11 cellular contexts compared by ENCODE assay signal in the genomic region with DNA sequence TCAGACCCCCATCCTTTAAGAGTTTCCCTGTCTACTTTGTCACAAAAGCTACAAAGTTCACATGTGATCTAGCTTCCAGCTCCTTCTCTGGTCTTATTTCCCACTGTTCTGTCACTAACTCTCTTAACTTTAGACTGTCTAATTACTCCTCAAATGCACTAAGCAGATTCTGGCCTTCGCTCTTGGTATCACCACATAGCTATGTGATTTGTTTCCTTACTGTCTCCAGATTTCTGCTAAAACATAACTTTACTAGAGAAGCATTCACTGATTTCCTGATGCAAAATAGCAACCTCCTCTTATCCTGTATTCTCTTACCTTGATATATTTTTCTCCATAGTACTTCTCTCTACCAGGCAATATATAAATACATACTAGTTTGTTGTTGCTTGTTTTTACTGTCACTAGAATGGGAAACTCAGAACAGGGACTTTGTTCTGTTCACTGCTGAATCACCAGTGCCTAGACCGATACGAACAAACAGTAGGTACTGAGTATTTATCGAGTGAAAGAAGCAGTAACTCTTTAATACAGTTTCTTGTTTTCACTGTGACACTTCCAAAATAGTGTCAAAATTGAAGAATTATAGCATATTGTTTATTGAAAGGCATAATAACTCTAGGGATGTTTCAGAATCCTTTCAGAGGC.
DNase-seq lines count a peak whose midpoint lies in the region; ATAC-seq and TF ChIP-seq lines count a peak whose summit lies in the region.
"Had no signal": no experiment of that assay in that cellular context is flagged by ENCODE, and none has a peak within 500 bp of the region (broad histone marks: within the 10 kb centered on the region; RNA-seq: fewer than 3 reads in every experiment).

No MANE protein-coding gene starts in this region.

- no TSS peak for BruUV-seq in MCF 10A (replicated peaks; lab: Mats Ljungman, UMichigan)

- no peak overlapping the region for H3K27ac ChIP-seq in breast epithelium

- no peaks in the 10 kb centered on the region for H3K9me3 ChIP-seq in breast epithelium

- H3K4me3 ChIP-seq in breast epithelium: no peak overlapping the region

- TF ChIP-seq CTCF in MCF 10A (IDR thresholded peaks at IDR 0.05; ENCODE audit: unreplicated experiment) (no peak), breast epithelium (IDR thresholded peaks at IDR 0.05) (no peak)

- no peaks in the 10 kb centered on the region for H3K27me3 ChIP-seq in breast epithelium

- no peak for TF ChIP-seq POLR2A in breast epithelium (IDR thresholded peaks at IDR 0.05)

- no peaks in the 10 kb centered on the region for H3K9me3 Mint-ChIP-seq in MCF 10A (ENCODE audit: unreplicated experiment)

- no peaks in the 10 kb centered on the region for H3K27me3 Mint-ChIP-seq in MCF 10A (ENCODE audit: insufficient read depth, unreplicated experiment)

- POLR2A ChIA-PET in MCF 10A (lab: Yijun Ruan, JAX): no interaction called here

- no peaks in the 10 kb centered on the region for H3K36me3 ChIP-seq in breast epithelium

- DNase-seq in MCF 10A (ENCODE audit: unreplicated experiment) (peak; percentile 24), breast epithelium (ENCODE audit: low spot score in 2 of 2) (no peak), amniotic stem cell (lab: John Stamatoyannopoulos, UW) (peak; percentile 47), left ventricle myocardium superior (no peak), stromal cell of bone marrow (ENCODE audit: low read depth) (peak; percentile 60), NCI-H2029 (lab: John Stamatoyannopoulos, UW) (no peak)
- DNase-seq: 8988T; activated CD8-positive, alpha-beta memory T cell treated with anti-CD3 and anti-CD28 coated beads for 24 hours had no signal

- peaks cover 6% of the 10 kb centered on the region for H3K36me3 Mint-ChIP-seq in MCF 10A (ENCODE audit: insufficient read depth, unreplicated experiment)

- peak overlapping the region; percentile 29 for H3K27ac Mint-ChIP-seq in MCF 10A (ENCODE audit: low read depth, unreplicated experiment)

- H3K4me1 ChIP-seq in breast epithelium: no peaks in the 10 kb centered on the region

- H3K4me1 Mint-ChIP-seq in MCF 10A (ENCODE audit: insufficient read depth, unreplicated experiment): peaks cover 32% of the 10 kb centered on the region

- intact Hi-C loops in MCF 10A (cut with micrococcal nuclease) (loop anchor here (1.0 to 5.0 kb wide), 3 partner anchors 172 to 1067 kb away; no protein-coding TSS in a partner anchor), breast epithelium (cut with DNase I; ENCODE audit: low total_unique reads) (no loop called here), left ventricle myocardium superior (cut with micrococcal nuclease) (loop anchor here (10.0 kb wide), 1 partner anchor 166 kb away; no protein-coding TSS in a partner anchor)

- ATAC-seq in left ventricle myocardium superior (peak; percentile 54), HG02885 (IDR thresholded peaks at IDR 0.05; ENCODE audit: poor library complexity, unreplicated experiment) (no peak), GM21717 (IDR thresholded peaks at IDR 0.05; ENCODE audit: unreplicated experiment) (no peak)
- ATAC-seq: left colon had no signal

- CTCF ChIA-PET in MCF 10A (lab: Yijun Ruan, JAX): interaction anchor here (1.2 to 2.1 kb wide), 2 partner anchors 8 to 172 kb away, joined by 5 to 8 read pairs; no protein-coding TSS in a partner anchor

- H3K4me3 Mint-ChIP-seq in MCF 10A (ENCODE audit: unreplicated experiment): no peak overlapping the region

Comparison
In these comparisons a context has a peak if more than half of its experiments do, and no peak if none do; other contexts are left out.
1. DNase-seq: peak in MCF 10A (single experiment), amniotic stem cell (single experiment) and stromal cell of bone marrow (single experiment); none in breast epithelium (0 of 2), left ventricle myocardium superior (single experiment) and NCI-H2029 (single experiment).